ENCODE assay signal across 28 cellular contexts in genomic region chr3:194676471-194676870, GRCh38.
"Had no signal": no experiment of that assay in that cellular context is flagged by ENCODE, and none has a peak within 500 bp of the region (broad histone marks: within the 10 kb centered on the region; RNA-seq: fewer than 3 reads in every experiment).

No MANE protein-coding gene starts in this region.

- H3K36me3 Mint-ChIP-seq: activated naive CD8-positive, alpha-beta T cell treated with anti-CD3 and anti-CD28 coated beads, Interleukin-2, amount 10 ng/mL, durations not matched to agents 7 days and 5 days; T-cell had no signal

- ATAC-seq: Panc1, Right ventricle myocardium inferior, T-cell had no signal

- H3K4me1 ChIP-seq: colonic mucosa had no signal

- H3K36me3 ChIP-seq: breast epithelium, colonic mucosa, MG63 had no signal

- H3K27ac ChIP-seq: breast epithelium, colonic mucosa, SK-N-MC had no signal

- H3K27me3 ChIP-seq: breast epithelium, colonic mucosa, MG63 had no signal

- H3K4me3 ChIP-seq: breast epithelium, colonic mucosa, MG63, SK-N-MC had no signal

- FAIRE-seq: TTC549 had no signal

- H3K4me3 Mint-ChIP-seq: activated B cell treated with CpG ODN at 0.5 μM for 24 hours; activated CD4-positive, alpha-beta T cell treated with anti-CD3 and anti-CD28 coated beads for 36 hours; activated naive CD8-positive, alpha-beta T cell treated with anti-CD3 and anti-CD28 coated beads, Interleukin-2, amount 10 ng/mL, durations not matched to agents 7 days and 5 days; T-cell had no signal

- H3K27ac Mint-ChIP-seq: activated B cell treated with CpG ODN at 0.5 μM for 24 hours; activated CD4-positive, alpha-beta T cell treated with anti-CD3 and anti-CD28 coated beads for 36 hours; activated naive CD8-positive, alpha-beta T cell treated with anti-CD3 and anti-CD28 coated beads, Interleukin-2, amount 10 ng/mL, durations not matched to agents 7 days and 5 days; T-cell had no signal

- H3K9me3 ChIP-seq: breast epithelium, colonic mucosa, MG63 had no signal

- H3K9me3 Mint-ChIP-seq: activated B cell treated with CpG ODN at 0.5 μM for 24 hours; activated naive CD8-positive, alpha-beta T cell treated with anti-CD3 and anti-CD28 coated beads, Interleukin-2, amount 10 ng/mL, durations not matched to agents 7 days and 5 days; T-cell had no signal

- DNase-seq: activated B cell treated with CpG ODN at 0.5 μM for 24 hours; activated CD4-positive, alpha-beta T cell treated with anti-CD3 and anti-CD28 coated beads for 36 hours; activated effector memory CD4-positive, alpha-beta T cell treated with Interleukin-2 at 50 U/mL for 16 hours; activated naive CD4-positive, alpha-beta T cell treated with Interleukin-2 at 50 U/mL for 16 hours; activated naive CD8-positive, alpha-beta T cell treated with anti-CD3 and anti-CD28 coated beads, Interleukin-2, amount 10 ng/mL, durations not matched to agents 7 days and 5 days; activated T-cell treated with anti-CD3 and anti-CD28 coated beads, Interleukin-2, amount 50 U/mL, for 48 hours; aorta; caudate nucleus; colonic mucosa; MG63; MV-4-11; NCI-H1105; NCI-H1436; NCI-H1694 treated with DMSO at 0.1 percent for 48 hours; NCI-H2029 treated with DMSO at 0.1 percent for 48 hours; NCI-H510A treated with DMSO at 0.1 percent for 48 hours; NCI-H69; NK-92 treated with Interleukin-12 subunit alpha and Interleukin-12 subunit beta, amount 100 ng/mL, for 24 hours; OCI-M1; RPMI8226; T-cell; T-helper 2 cell; T1000 had no signal
